In genomic region chr9:93680445-93681315, GRCh38 we compare ENCODE assay signal across 12 cellular contexts.
DNase-seq lines count a peak whose midpoint lies in the region; ATAC-seq and TF ChIP-seq lines count a peak whose summit lies in the region.
"Had no signal": no experiment of that assay in that cellular context is flagged by ENCODE, and none has a peak within 500 bp of the region (broad histone marks: within the 10 kb centered on the region; RNA-seq: fewer than 3 reads in every experiment).

No MANE protein-coding gene starts in this region.

- no peak for TF ChIP-seq CTCF in RWPE2 (IDR thresholded peaks at IDR 0.05; ENCODE audit: poor library complexity, severe bottlenecking)
- TF ChIP-seq CTCF in left ventricle myocardium inferior (IDR thresholded peaks at IDR 0.05; ENCODE audit: borderline replicate concordance), result no peak
- no peak for TF ChIP-seq CTCF in sigmoid colon (IDR thresholded peaks at IDR 0.05)

- H3K27ac ChIP-seq in RWPE2 (ENCODE audit: poor library complexity, severe bottlenecking), result no peak overlapping the region
- H3K27ac ChIP-seq in left ventricle myocardium inferior (replicated peaks), result no peak overlapping the region
- no peak overlapping the region for H3K27ac ChIP-seq in sigmoid colon
- H3K27ac ChIP-seq: epithelial cell of prostate had no signal

- intact Hi-C loops in left ventricle myocardium inferior (cut with micrococcal nuclease) (loop anchor here (5.0 kb wide), 1 partner anchor 282 kb away; no protein-coding TSS in a partner anchor), sigmoid colon (cut with DNase I) (loop anchor here (5.0 kb wide), 1 partner anchor 532 kb away; no protein-coding TSS in a partner anchor)

- TF ChIP-seq EP300 in sigmoid colon (IDR thresholded peaks at IDR 0.05), result no peak

- H3K4me3 ChIP-seq in RWPE2 (ENCODE audit: severe bottlenecking) (no peak overlapping the region), left ventricle myocardium inferior (no peak overlapping the region), sigmoid colon (no peak overlapping the region)

- H3K9me3 ChIP-seq in RWPE2 (ENCODE audit: severe bottlenecking) (no peaks in the 10 kb centered on the region), left ventricle myocardium inferior (replicated peaks) (no peaks in the 10 kb centered on the region), sigmoid colon (no peaks in the 10 kb centered on the region)

- H3K27me3 ChIP-seq in RWPE2 (ENCODE audit: insufficient read depth, poor library complexity, severe bottlenecking) (no peaks in the 10 kb centered on the region), left ventricle myocardium inferior (ENCODE audit: low read depth) (no peaks in the 10 kb centered on the region), sigmoid colon (no peaks in the 10 kb centered on the region)

- no peak for TF ChIP-seq POLR2A in sigmoid colon (IDR thresholded peaks at IDR 0.05)

- 68 to 81% methylated on average over 18 of the region's 18 CpGs for WGBS in sigmoid colon, 2 donors

- H3K4me1 ChIP-seq in RWPE2 (ENCODE audit: insufficient read depth, poor library complexity, severe bottlenecking), result no peaks in the 10 kb centered on the region
- H3K4me1 ChIP-seq in left ventricle myocardium inferior, result no peaks in the 10 kb centered on the region
- H3K4me1 ChIP-seq in sigmoid colon, result peaks cover 0 to 4% (median 0%) of the 10 kb centered on the region in 4 donors

- H3K36me3 ChIP-seq in RWPE2 (ENCODE audit: low read depth) (no peaks in the 10 kb centered on the region; the same call in 1 of the 2 replicates), left ventricle myocardium inferior (peaks cover 29% of the 10 kb centered on the region), sigmoid colon (peaks cover 13 to 31% (median 20%) of the 10 kb centered on the region in 4 donors)

- peak; percentile 5 for DNase-seq in activated CD4-positive, alpha-beta T cell treated with anti-CD3 and anti-CD28 coated beads for 1 hour
- no peak for DNase-seq in activated CD4-positive, alpha-beta T cell treated with anti-CD3 and anti-CD28 coated beads, Interleukin-2, amount 50 U/mL, for 4 hours
- peak; percentile 45 for DNase-seq in RWPE2 (ENCODE audit: low spot score)
- DNase-seq in left ventricle myocardium inferior, result peak; percentile 13
- peak; percentile 54 for DNase-seq in sigmoid colon
- no peak for DNase-seq in kidney tubule cell (ENCODE audit: low spot score)
- no peak for DNase-seq in amygdala (lab: John Stamatoyannopoulos, UW)
- DNase-seq: NCI-H446 treated with DMSO at 0.1 percent for 48 hours, retina, T1000 had no signal

- ATAC-seq in RWPE2 (ENCODE audit: low read depth), result 0 out of 3 replicates have a peak, but pooled peaks have one; percentile 5
- ATAC-seq in GM21515 (IDR thresholded peaks at IDR 0.05; ENCODE audit: unreplicated experiment), result no peak

Comparison
In these comparisons a context has a peak if more than half of its experiments do, and no peak if none do; other contexts are left out.
1. DNase-seq: peak in activated CD4-positive, alpha-beta T cell treated with anti-CD3 and anti-CD28 coated beads for 1 hour (single experiment), RWPE2 (single experiment), left ventricle myocardium inferior (single experiment) and sigmoid colon (single experiment); none in activated CD4-positive, alpha-beta T cell treated with anti-CD3 and anti-CD28 coated beads, Interleukin-2, amount 50 U/mL, for 4 hours (0 of 2), kidney tubule cell (single experiment) and amygdala (0 of 56).